Comparison of ENCODE assay signal across 22 cellular contexts in the genomic region with DNA sequence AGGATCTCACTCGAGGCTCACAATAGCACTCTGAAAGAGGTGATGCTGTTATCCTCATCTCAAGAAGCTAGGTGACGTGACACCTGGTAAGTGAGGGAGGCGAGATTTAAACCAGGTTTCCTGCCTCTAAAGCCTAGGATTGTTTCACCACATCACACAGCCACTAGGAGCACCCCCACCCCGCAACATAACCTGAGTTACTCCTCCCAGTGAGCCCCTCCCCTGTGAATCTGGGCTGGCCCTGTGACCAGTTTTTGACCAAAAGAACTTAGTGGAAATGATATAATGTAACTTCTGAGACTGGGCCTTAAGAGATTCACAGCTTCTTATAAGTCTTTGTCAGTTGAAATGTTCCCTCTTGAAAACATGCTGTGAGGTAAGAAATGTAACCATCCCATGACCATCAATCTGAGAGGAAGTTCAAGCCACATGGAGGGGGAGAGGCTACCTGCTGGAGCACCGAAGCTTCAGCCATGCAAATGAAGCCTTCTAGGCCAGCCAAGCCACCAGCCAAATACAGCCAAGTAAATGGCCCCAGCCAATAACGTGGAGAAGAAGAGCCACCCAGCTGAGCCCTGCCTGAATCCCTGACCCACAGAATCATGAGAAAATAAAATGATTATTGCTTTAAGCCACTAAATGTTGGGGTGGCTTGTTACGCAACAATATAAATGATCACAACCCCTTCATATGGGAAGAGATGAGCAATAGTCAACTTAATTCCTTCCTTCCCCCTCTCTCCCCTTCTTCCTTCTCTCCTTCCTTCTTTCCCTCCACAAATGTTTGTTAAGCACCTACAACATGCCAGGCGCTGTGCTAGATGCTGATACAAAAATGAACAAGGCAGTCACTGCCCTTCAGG.
"Had no signal": no experiment of that assay in that cellular context is flagged by ENCODE, and none has a peak within 500 bp of the region (broad histone marks: within the 10 kb centered on the region; RNA-seq: fewer than 3 reads in every experiment).

No MANE protein-coding gene starts in this region.

- H3K4me3 ChIP-seq: dorsolateral prefrontal cortex, lower lobe of right lung, smooth muscle cell, suprapubic skin, transverse colon had no signal

- H3K9me3 Mint-ChIP-seq: natural killer cell had no signal

- H3K79me2 ChIP-seq: parathyroid adenoma had no signal

- H3K27me3 Mint-ChIP-seq: stimulated activated naive CD8-positive, alpha-beta T cell treated with anti-CD3 and anti-CD28 coated beads, Interleukin-15, amount 100 ng/mL, for 72 hours had no signal

- H3K27me3 ChIP-seq: dorsolateral prefrontal cortex, neutrophil, suprapubic skin, transverse colon had no signal

- DNase-seq: dorsolateral prefrontal cortex; effector CD4-positive, alpha-beta T cell; hypothalamus; immature natural killer cell; left ventricle myocardium superior; lower lobe of right lung; natural killer cell; stimulated activated CD4-positive, alpha-beta T cell treated with anti-CD3 and anti-CD28 coated beads, Interleukin-12 subunit alpha, Interleukin-12 subunit beta, amount 100 ng/mL, for 4 hours; stimulated activated CD4-positive, alpha-beta T cell treated with anti-CD3 and anti-CD28 coated beads, Interleukin-1b, Interleukin-23, amount 100 ng/mL, for 48 hours; stimulated activated CD4-positive, alpha-beta T cell treated with anti-CD3 and anti-CD28 coated beads, Interleukin-4, amount 100 ng/mL, for 1 hour; stimulated activated CD8-positive, alpha-beta memory T cell treated with anti-CD3 and anti-CD28 coated beads, Interleukin-4, amount 100 ng/mL, for 48 hours; stimulated activated naive CD4-positive, alpha-beta T cell; stimulated activated naive CD8-positive, alpha-beta T cell treated with anti-CD3 and anti-CD28 coated beads, Interleukin-15, amount 100 ng/mL, for 72 hours; transverse colon had no signal

- H3K36me3 Mint-ChIP-seq: immature natural killer cell, natural killer cell had no signal

- ATAC-seq: left ventricle myocardium superior; lower lobe of right lung; natural killer cell; sciatic nerve; stimulated activated naive CD8-positive, alpha-beta T cell treated with anti-CD3 and anti-CD28 coated beads, Interleukin-15, amount 100 ng/mL, for 72 hours had no signal

- H3K27ac ChIP-seq: dorsolateral prefrontal cortex, lower lobe of right lung, neutrophil, parathyroid adenoma, suprapubic skin, transverse colon had no signal

- H3K4me1 Mint-ChIP-seq: immature natural killer cell, natural killer cell had no signal

- H2AFZ ChIP-seq: parathyroid adenoma had no signal

- H3K9me3 ChIP-seq: neutrophil, suprapubic skin, transverse colon had no signal

- H3K36me3 ChIP-seq: lower lobe of right lung, neutrophil, suprapubic skin, transverse colon had no signal

- FAIRE-seq: frontal cortex, keratinocyte had no signal

- H3K4me1 ChIP-seq: lower lobe of right lung, parathyroid adenoma, suprapubic skin, transverse colon had no signal

- H3K4me3 Mint-ChIP-seq: immature natural killer cell; natural killer cell; stimulated activated naive CD8-positive, alpha-beta T cell treated with anti-CD3 and anti-CD28 coated beads, Interleukin-15, amount 100 ng/mL, for 72 hours had no signal

- H3K9ac ChIP-seq: parathyroid adenoma had no signal

- H3K27ac Mint-ChIP-seq: immature natural killer cell, natural killer cell, progenitor cell of endocrine pancreas had no signal

- H3K4me2 ChIP-seq: smooth muscle cell had no signal
